11 cellular contexts compared by ENCODE assay signal in genomic region chr11:67419330-67420049, GRCh38. TPM values are rescaled to one million over a fixed set of nuclear protein-coding genes. Genes with fewer than 3 reads are reported as not detected.
A peak's percentile ranks its signal among the peaks of the same experiment; 100 is the strongest.
DNase-seq lines count a peak whose midpoint lies in the region; ATAC-seq, FAIRE-seq and TF ChIP-seq lines count a peak whose summit lies in the region.
"Had no signal": no experiment of that assay in that cellular context is flagged by ENCODE, and none has a peak within 500 bp of the region (broad histone marks: within the 10 kb centered on the region; RNA-seq: fewer than 3 reads in every experiment).

No MANE protein-coding gene starts in this region.

- peaks cover 69% of the 10 kb centered on the region for H3K4me1 ChIP-seq in CD4-positive, CD25-positive, alpha-beta regulatory T cell (ENCODE audit: control insufficient read depth, insufficient read depth, low read length, poor library complexity, severe bottlenecking)
- H3K4me1 ChIP-seq in Loucy (ENCODE audit: insufficient read depth, low read length, poor library complexity, severe bottlenecking) (peaks cover 44% of the 10 kb centered on the region), astrocyte (ENCODE audit: insufficient read depth, low read length) (peaks cover 8% of the 10 kb centered on the region), prostate gland (replicated peaks) (peaks cover 11% of the 10 kb centered on the region), foreskin keratinocyte (peaks cover 4% of the 10 kb centered on the region)

- H3K4me3 ChIP-seq in CD4-positive, CD25-positive, alpha-beta regulatory T cell (ENCODE audit: low read depth, low read length), result peak overlapping the region; percentile 37
- H3K4me3 ChIP-seq in Loucy (ENCODE audit: low read length, poor library complexity, severe bottlenecking), result peak overlapping the region; percentile 74
- no peak overlapping the region for H3K4me3 ChIP-seq in astrocyte (ENCODE audit: insufficient read depth, low read depth, low read length)
- H3K4me3 ChIP-seq in prostate gland, result no peak overlapping the region

- H3K4me1 Mint-ChIP-seq in CD4-positive, CD25-positive, alpha-beta regulatory T cell, result peaks cover 4 to 69% (median 25%) of the 10 kb centered on the region in 4 donors
- peaks cover 1% of the 10 kb centered on the region for H3K4me1 Mint-ChIP-seq in astrocyte (ENCODE audit: low read depth, unreplicated experiment)

- no peaks in the 10 kb centered on the region for H3K36me3 ChIP-seq in CD4-positive, CD25-positive, alpha-beta regulatory T cell (ENCODE audit: control insufficient read depth, insufficient read depth, low read length)
- H3K36me3 ChIP-seq in Loucy (ENCODE audit: insufficient read depth, low read length) (no peaks in the 10 kb centered on the region), astrocyte (ENCODE audit: insufficient read depth, low read length) (no peaks in the 10 kb centered on the region), prostate gland (no peaks in the 10 kb centered on the region)

- no peaks in the 10 kb centered on the region for H3K27me3 Mint-ChIP-seq in CD4-positive, CD25-positive, alpha-beta regulatory T cell
- peaks cover 22% of the 10 kb centered on the region for H3K27me3 Mint-ChIP-seq in astrocyte (ENCODE audit: low read depth, unreplicated experiment)

- peak overlapping the region; percentile 85 to 93 (median 88) for H3K4me3 Mint-ChIP-seq in CD4-positive, CD25-positive, alpha-beta regulatory T cell
- H3K4me3 Mint-ChIP-seq in astrocyte (ENCODE audit: unreplicated experiment), result no peak overlapping the region

- TF ChIP-seq POLR2A in prostate gland (IDR thresholded peaks at IDR 0.05), result no peak
- TF ChIP-seq POLR2A in erythroblast (IDR thresholded peaks at IDR 0.05; ENCODE audit: low read length), result no peak

- H3K9ac ChIP-seq in Loucy (ENCODE audit: low read depth, low read length, poor library complexity, severe bottlenecking) (peak overlapping the region; percentile 72), astrocyte (ENCODE audit: low read length) (no peak overlapping the region)

- 93% methylated on average over 19 of the region's 21 CpGs for WGBS in prostate gland

- no peak for ATAC-seq in CD4-positive, CD25-positive, alpha-beta regulatory T cell (ENCODE audit: low read depth in 2 of 2)
- ATAC-seq in foreskin keratinocyte (no peak), GM19395 (IDR thresholded peaks at IDR 0.05; ENCODE audit: unreplicated experiment) (no peak)

- no peaks in the 10 kb centered on the region for H4K20me1 ChIP-seq in Loucy (ENCODE audit: insufficient read depth, low read length, poor library complexity, severe bottlenecking)
- H4K20me1 ChIP-seq in astrocyte (ENCODE audit: insufficient read depth, low read length), result no peaks in the 10 kb centered on the region

- no peaks in the 10 kb centered on the region for H3K27me3 ChIP-seq in CD4-positive, CD25-positive, alpha-beta regulatory T cell (ENCODE audit: control insufficient read depth, insufficient read depth, low read length)
- H3K27me3 ChIP-seq in Loucy (ENCODE audit: insufficient read depth, low read length, poor library complexity, severe bottlenecking), result no peaks in the 10 kb centered on the region
- peaks cover 2% of the 10 kb centered on the region for H3K27me3 ChIP-seq in astrocyte (ENCODE audit: insufficient read depth, low read length)
- no peaks in the 10 kb centered on the region for H3K27me3 ChIP-seq in prostate gland (replicated peaks; ENCODE audit: insufficient read depth)
- peaks cover 21% of the 10 kb centered on the region for H3K27me3 ChIP-seq in foreskin keratinocyte

- H3K79me2 ChIP-seq in Loucy (ENCODE audit: insufficient read depth, low read length) (peaks cover 23% of the 10 kb centered on the region; the same call in 1 of the 2 replicates), astrocyte (ENCODE audit: insufficient read depth, low read length) (no peaks in the 10 kb centered on the region)

- FAIRE-seq in astrocyte (lab: Jason Lieb, UNC), result no peak

- no peaks in the 10 kb centered on the region for H3K36me3 Mint-ChIP-seq in CD4-positive, CD25-positive, alpha-beta regulatory T cell
- H3K36me3 Mint-ChIP-seq in astrocyte (ENCODE audit: low read depth, unreplicated experiment), result peaks cover 2% of the 10 kb centered on the region

- H3K9me2 ChIP-seq in Loucy (replicated peaks; ENCODE audit: low read depth, low read length), result no peaks in the 10 kb centered on the region

- H3K9me3 ChIP-seq in CD4-positive, CD25-positive, alpha-beta regulatory T cell (ENCODE audit: control insufficient read depth in 2 of 2, low read length in 2 of 2), result no peaks in the 10 kb centered on the region
- no peaks in the 10 kb centered on the region for H3K9me3 ChIP-seq in Loucy (ENCODE audit: insufficient read depth, low read depth, low read length)
- no peaks in the 10 kb centered on the region for H3K9me3 ChIP-seq in astrocyte (ENCODE audit: insufficient read depth, low read depth, low read length)
- no peaks in the 10 kb centered on the region for H3K9me3 ChIP-seq in prostate gland

- peak overlapping the region; percentile 75 for H3K4me2 ChIP-seq in Loucy (ENCODE audit: low read depth, low read length, poor library complexity, severe bottlenecking)
- peak overlapping the region; percentile 94 for H3K4me2 ChIP-seq in astrocyte (ENCODE audit: low read length)

- H3F3A ChIP-seq in Loucy (ENCODE audit: low read depth), result no peaks in the 10 kb centered on the region

- no peak for DNase-seq in CD4-positive, CD25-positive, alpha-beta regulatory T cell
- no peak for DNase-seq in astrocyte (ENCODE audit: low read depth)
- DNase-seq in prostate gland (ENCODE audit: low spot score), result no peak
- no peak for DNase-seq in foreskin keratinocyte
- no peak for DNase-seq in head of caudate nucleus
- no peak for DNase-seq in erythroblast (lab: John Stamatoyannopoulos, UW)
- DNase-seq: NCI-H2107 had no signal

- peak overlapping the region; percentile 74 to 95 (median 93) for H3K27ac Mint-ChIP-seq in CD4-positive, CD25-positive, alpha-beta regulatory T cell
- H3K27ac Mint-ChIP-seq in astrocyte (ENCODE audit: unreplicated experiment), result no peak overlapping the region
- H3K27ac Mint-ChIP-seq: progenitor cell of endocrine pancreas had no signal

- peak overlapping the region; percentile 79 for H3K27ac ChIP-seq in CD4-positive, CD25-positive, alpha-beta regulatory T cell (ENCODE audit: insufficient read depth, low read length, poor library complexity, severe bottlenecking)
- H3K27ac ChIP-seq in astrocyte (ENCODE audit: low read depth, low read length) (no peak overlapping the region), prostate gland (peak overlapping the region; percentile 87 to 91), foreskin keratinocyte (no peak overlapping the region)
- H3K27ac ChIP-seq: SJSA1 had no signal

- H3K9me3 Mint-ChIP-seq in CD4-positive, CD25-positive, alpha-beta regulatory T cell, result no peaks in the 10 kb centered on the region
- no peaks in the 10 kb centered on the region for H3K9me3 Mint-ChIP-seq in astrocyte (ENCODE audit: unreplicated experiment)

- intact Hi-C loops in prostate gland (cut with DNase I), result no loop called here
- intact Hi-C loops in head of caudate nucleus (cut with DNase I), result no loop called here

- TF ChIP-seq CTCF in Loucy (conservative IDR thresholded peaks at IDR 0.05; ENCODE audit: low read length) (no peak), astrocyte (IDR thresholded peaks at IDR 0.05; ENCODE audit: insufficient read depth, low read depth, low read length) (no peak), prostate gland (IDR thresholded peaks at IDR 0.05) (no peak), foreskin keratinocyte (conservative IDR thresholded peaks at IDR 0.05) (no peak)

- H2AFZ ChIP-seq in Loucy (ENCODE audit: low read length) (no peak overlapping the region), astrocyte (ENCODE audit: low read depth, low read length) (no peak overlapping the region)

RNA-seq across cellular contexts. Expression of gene CARNS1, which starts 4.0 kb away (rescaled TPM):
- total RNA-seq in CD4-positive, CD25-positive, alpha-beta regulatory T cell, result 7.8 TPM
- polyA plus RNA-seq in CD4-positive, CD25-positive, alpha-beta regulatory T cell, result 1 to 10 TPM in 2 of 4 donors, under 1 TPM in 2; 0.63 to 2.3 (median 1.1) TPM
- 0.10 and 0.23 TPM in 2 replicates for total RNA-seq in astrocyte
- 1 to 10 TPM in 1 of 2 donors, under 1 TPM in 1; 0.91 to 1.0 TPM for total RNA-seq in prostate gland
- total RNA-seq in foreskin keratinocyte, result not detected in 2 replicates
- polyA plus RNA-seq in foreskin keratinocyte, result 0.01 TPM in 1 of 2 replicates, not detected in the other
- total RNA-seq: SJSA1 had no signal

RNA-seq across cellular contexts. Expression of gene RPS6KB2, which starts 8.8 kb away (rescaled TPM):
- 66.0 TPM for total RNA-seq in CD4-positive, CD25-positive, alpha-beta regulatory T cell
- 10 to 100 TPM; 44.4 to 61.5 (median 50.3) TPM for polyA plus RNA-seq in CD4-positive, CD25-positive, alpha-beta regulatory T cell
- total RNA-seq in astrocyte (52.9 and 57.0 TPM in 2 replicates), prostate gland (10 to 100 TPM; 54.5 to 72.9 TPM), foreskin keratinocyte (68.8 and 76.4 TPM in 2 replicates)
- polyA plus RNA-seq in foreskin keratinocyte, result 77.5 and 91.5 TPM in 2 replicates

RNA-seq across cellular contexts. Expression of gene TBC1D10C, which starts 15.6 kb away (rescaled TPM):
- total RNA-seq in CD4-positive, CD25-positive, alpha-beta regulatory T cell, result 312 TPM
- polyA plus RNA-seq in CD4-positive, CD25-positive, alpha-beta regulatory T cell, result 100 to 1,000 TPM; 328 to 504 (median 378) TPM
- total RNA-seq in astrocyte (0.16 TPM in 1 of 2 replicates, not detected in the other), prostate gland (1 to 10 TPM; 3.7 to 6.5 TPM), foreskin keratinocyte (not detected in 2 replicates)
- not detected in 2 replicates for polyA plus RNA-seq in foreskin keratinocyte
- total RNA-seq: SJSA1 had no signal

RNA-seq across cellular contexts. Expression of gene PPP1CA, which starts 17.8 kb away (rescaled TPM):
- 160 TPM for total RNA-seq in CD4-positive, CD25-positive, alpha-beta regulatory T cell
- polyA plus RNA-seq in CD4-positive, CD25-positive, alpha-beta regulatory T cell, result 100 to 1,000 TPM; 547 to 762 (median 622) TPM
- 157 and 159 TPM in 2 replicates for total RNA-seq in astrocyte
- total RNA-seq in prostate gland, result 100 to 1,000 TPM; 168 to 215 TPM
- total RNA-seq in foreskin keratinocyte, result 205 and 207 TPM in 2 replicates
- 235 and 239 TPM in 2 replicates for polyA plus RNA-seq in foreskin keratinocyte

RNA-seq across cellular contexts. Expression of gene PTPRCAP, which starts 18.0 kb away (rescaled TPM):
- 291 TPM for total RNA-seq in CD4-positive, CD25-positive, alpha-beta regulatory T cell
- 1,000 to 10,000 TPM in 1 of 4 donors, 100 to 1,000 TPM in 3; 829 to 1,084 (median 978) TPM for polyA plus RNA-seq in CD4-positive, CD25-positive, alpha-beta regulatory T cell
- 1.7 and 2.3 TPM in 2 replicates for total RNA-seq in astrocyte
- total RNA-seq in prostate gland, result 1 to 10 TPM; 2.9 to 5.9 TPM
- 0.32 and 0.61 TPM in 2 replicates for total RNA-seq in foreskin keratinocyte
- polyA plus RNA-seq in foreskin keratinocyte, result 0.29 and 0.69 TPM in 2 replicates

Comparison
In these comparisons a context has a peak if more than half of its experiments do, and no peak if none do; other contexts are left out.
1. H3K27ac ChIP-seq: peak in CD4-positive, CD25-positive, alpha-beta regulatory T cell (single experiment) and prostate gland (2 of 2); none in astrocyte (single experiment) and foreskin keratinocyte (single experiment).
2. H3K4me3 ChIP-seq: peak in CD4-positive, CD25-positive, alpha-beta regulatory T cell (single experiment) and Loucy (single experiment); none in astrocyte (single experiment) and prostate gland (0 of 2).
3. RNA of gene TBC1D10C, which starts 15.6 kb away (total RNA-seq): 312 TPM in CD4-positive, CD25-positive, alpha-beta regulatory T cell (single experiment); 3.7 to 6.5 TPM in prostate gland, 0.16 TPM in astrocyte and not detected in foreskin keratinocyte; every median in the first group is over 10 times any median in the second.